Comparison of ENCODE assay signal across 8 cellular contexts in genomic region chr3:185152433-185153169, GRCh38. TPM values are rescaled to one million over a fixed set of nuclear protein-coding genes. Genes with fewer than 3 reads are reported as not detected.
DNase-seq lines count a peak whose midpoint lies in the region; ATAC-seq and TF ChIP-seq lines count a peak whose summit lies in the region.

Gene C3orf70, minus strand, starts transcription at chr3:185153060. Its CDS starts 237 bp downstream, at chr3:185152823.

- TF ChIP-seq EP300 in sigmoid colon (IDR thresholded peaks at IDR 0.05): no peak

- BruUV-seq in Panc1 (replicated peaks; lab: Mats Ljungman, UMichigan): no TSS peak

- H3K27ac ChIP-seq in Panc1 (ENCODE audit: low read length) (no peak within 1 kb of the TSS), sigmoid colon (peak within 1 kb of the TSS; percentile 90 to 95 (median 94))

- TF ChIP-seq POLR2A in sigmoid colon (IDR thresholded peaks at IDR 0.05): peak in 1 of 2 donors; percentile 20

- TF ChIP-seq CTCF in Panc1 (IDR thresholded peaks at IDR 0.05) (peak; percentile 5; the same call in 1 of the 2 replicates), cardiac fibroblast (IDR thresholded peaks at IDR 0.05; ENCODE audit: low read depth, low read length) (no peak), sigmoid colon (IDR thresholded peaks at IDR 0.05) (no peak)

- H3K4me3 ChIP-seq in Panc1 (ENCODE audit: low read depth in 2 of 2, low read length in 2 of 2): peak within 1 kb of the TSS; percentile 38 to 48
- H3K4me3 ChIP-seq in cardiac fibroblast (replicated peaks in 1 of 2; ENCODE audit: low read depth in 2 of 2, low read length in 2 of 2): peak within 1 kb of the TSS; percentile 48 to 51
- peak within 1 kb of the TSS; percentile 71 to 90 (median 84) for H3K4me3 ChIP-seq in sigmoid colon

- H3K9me3 ChIP-seq in Panc1 (ENCODE audit: control insufficient read depth, insufficient read depth, low read depth, low read length) (no peaks in the 10 kb centered on the region), sigmoid colon (no peaks in the 10 kb centered on the region)

- intact Hi-C loops in Panc1 (cut with micrococcal nuclease; ENCODE audit: unreplicated experiment): no loop called here
- intact Hi-C loops in sigmoid colon (cut with DNase I): loop anchor here (5.0 kb wide), 1 partner anchor 65 kb away; no protein-coding TSS in a partner anchor

- no peaks in the 10 kb centered on the region for H3K4me1 ChIP-seq in Panc1 (ENCODE audit: control insufficient read depth, insufficient read depth, low read length)
- H3K4me1 ChIP-seq in sigmoid colon: peaks cover 0 to 38% (median 27%) of the 10 kb centered on the region in 4 donors

- 0% methylated on average over 110 of the region's 110 CpGs for WGBS in sigmoid colon, 2 donors

- peak; percentile 56 for DNase-seq in NCI-H1694 treated with DMSO at 0.1 percent for 48 hours (lab: John Stamatoyannopoulos, UW)
- DNase-seq in NCI-H1694 (lab: John Stamatoyannopoulos, UW): no peak
- DNase-seq in Panc1 (ENCODE audit: low read depth, low spot score): no peak
- DNase-seq in cardiac fibroblast (ENCODE audit: low read depth in 2 of 2): peak; percentile 40 to 60
- DNase-seq in iPS-NIHi11 (ENCODE audit: low spot score): peak; percentile 79
- peak; percentile 85 for DNase-seq in sigmoid colon

- POLR2A ChIA-PET in Panc1 (lab: Charles Lee): no interaction called here

- ATAC-seq in HG02938 (IDR thresholded peaks at IDR 0.05; ENCODE audit: unreplicated experiment) (peak; percentile 55), Panc1 (peak; percentile 82), HG03469 (IDR thresholded peaks at IDR 0.05; ENCODE audit: unreplicated experiment) (no peak)

- H3K36me3 ChIP-seq in Panc1 (ENCODE audit: control insufficient read depth, insufficient read depth, low read length): no peaks in the 10 kb centered on the region
- no peaks in the 10 kb centered on the region for H3K36me3 ChIP-seq in sigmoid colon

- CTCF ChIA-PET in Panc1 (lab: Charles Lee): no interaction called here

- H3K27me3 ChIP-seq in Panc1 (ENCODE audit: control insufficient read depth, insufficient read depth, low read length): peaks cover 61% of the 10 kb centered on the region
- no peaks in the 10 kb centered on the region for H3K27me3 ChIP-seq in sigmoid colon

- in situ Hi-C loops in Panc1 (cut with HindIII; ENCODE audit: low pct_unique_long_range_greater_than_20kb, low sequenced_read_pairs): no loop called here

RNA-seq across cellular contexts. Expression of gene C3orf70, which starts in this region (rescaled TPM):
- total RNA-seq in Panc1 (2021; ENCODE audit: unreplicated experiment) (0.10 TPM), sigmoid colon (10 to 100 TPM; 26.0 to 52.3 (median 38.7) TPM)
- polyA plus RNA-seq in Panc1 (2012; ENCODE audit: insufficient read length): not detected
- polyA plus RNA-seq in sigmoid colon: 1 to 10 TPM; 2.4 to 4.2 (median 3.5) TPM

Comparison
In these comparisons a context has a peak if more than half of its experiments do, and no peak if none do; other contexts are left out.
1. RNA of gene C3orf70 (total RNA-seq): 26.0 to 52.3 TPM in sigmoid colon; 0.10 TPM in Panc1 (single experiment); every median in the first group is over 10 times any median in the second.
2. DNase-seq: peak in NCI-H1694 treated with DMSO at 0.1 percent for 48 hours (single experiment), cardiac fibroblast (2 of 2), iPS-NIHi11 (single experiment) and sigmoid colon (single experiment); none in NCI-H1694 (single experiment) and Panc1 (single experiment).
3. Peak in ATAC-seq and H3K4me3 ChIP-seq in Panc1; RNA of the gene not detected or under 1 TPM.
4. Peak in every context shown above with its lines, with median percentiles within 50 percentile points of each other: H3K4me3 ChIP-seq.